In genomic region chr10:69278446-69278963, GRCh38 we compare ENCODE assay signal across 9 cellular contexts. TPM values are rescaled to one million over a fixed set of nuclear protein-coding genes. Genes with fewer than 3 reads are reported as not detected.
DNase-seq lines count a peak whose midpoint lies in the region; ATAC-seq and TF ChIP-seq lines count a peak whose summit lies in the region.
"Had no signal": no experiment of that assay in that cellular context is flagged by ENCODE, and none has a peak within 500 bp of the region (broad histone marks: within the 10 kb centered on the region; RNA-seq: fewer than 3 reads in every experiment).

Gene HK1 (plus strand): TSS chr10:69278496.

- no peaks in the 10 kb centered on the region for H3K79me1 ChIP-seq in H9 (ENCODE audit: insufficient read depth, low read depth, low read length, poor library complexity, severe bottlenecking)

- DNase-seq in H9: no peak
- no peak for DNase-seq in ascending aorta (ENCODE audit: low spot score in 2 of 2)
- DNase-seq in right atrium auricular region (ENCODE audit: low spot score): no peak
- no peak for DNase-seq in sigmoid colon
- no peak for DNase-seq in activated naive CD4-positive, alpha-beta T cell treated with anti-CD3 and anti-CD28 coated beads, Interleukin-2, amount 10 ng/mL, durations not matched to agents 7 days and 5 days
- no peak for DNase-seq in activated CD8-positive, alpha-beta memory T cell treated with anti-CD3 and anti-CD28 coated beads, Interleukin-2, amount 50 U/mL, for 48 hours
- DNase-seq: kidney glomerular epithelial cell had no signal

- H2AK5ac ChIP-seq in H9 (ENCODE audit: insufficient read length, low read length): no peak within 1 kb of the TSS

- no peak within 1 kb of the TSS for H4K91ac ChIP-seq in H9 (ENCODE audit: insufficient read length, low read depth, low read length)

- ATAC-seq in HG03135 (IDR thresholded peaks at IDR 0.05; ENCODE audit: unreplicated experiment) (no peak), GM21526 (IDR thresholded peaks at IDR 0.05; ENCODE audit: low FRiP score, unreplicated experiment) (no peak)

- no peak within 1 kb of the TSS for H3K9ac ChIP-seq in H9 (ENCODE audit: extremely low read depth, insufficient read length, low read length)

- H3K36me3 ChIP-seq in ascending aorta (no peaks in the 10 kb centered on the region), right atrium auricular region (no peaks in the 10 kb centered on the region), sigmoid colon (no peaks in the 10 kb centered on the region)

- no peaks in the 10 kb centered on the region for H3K36me3 Mint-ChIP-seq in H9 (ENCODE audit: insufficient read depth in 1 of 3, low read depth in 3 of 3)
- H3K36me3 Mint-ChIP-seq in activated naive CD4-positive, alpha-beta T cell treated with anti-CD3 and anti-CD28 coated beads, Interleukin-2, amount 10 ng/mL, durations not matched to agents 7 days and 5 days: no peaks in the 10 kb centered on the region

- CTCF ChIA-PET in activated naive CD4-positive, alpha-beta T cell treated with anti-CD3 and anti-CD28 coated beads, Interleukin-2, amount 10 ng/mL, durations not matched to agents 7 days and 5 days (lab: Charles Lee): interaction anchor here (0.6 to 1.2 kb wide), 3 partner anchors 13 to 114 kb away, joined by 3 read pairs; no protein-coding TSS in a partner anchor

- H3K4me1 ChIP-seq in H9 (ENCODE audit: insufficient read depth, low read length): peaks cover 4% of the 10 kb centered on the region; the same call in 1 of the 2 replicates
- H3K4me1 ChIP-seq in ascending aorta: peaks cover 4 to 5% of the 10 kb centered on the region in 2 donors
- peaks cover 0 to 24% of the 10 kb centered on the region in 2 donors for H3K4me1 ChIP-seq in right atrium auricular region
- H3K4me1 ChIP-seq in sigmoid colon: no peaks in the 10 kb centered on the region

- intact Hi-C loops in ascending aorta (cut with DNase I) (no loop called here), sigmoid colon (cut with DNase I) (no loop called here)

- H3K27ac ChIP-seq in H9 (ENCODE audit: insufficient read length, low read depth, low read length) (no peak within 1 kb of the TSS), ascending aorta (peak within 1 kb of the TSS; percentile 60 to 71), right atrium auricular region (peak within 1 kb of the TSS in 1 of 2 donors; percentile 58), sigmoid colon (no peak within 1 kb of the TSS)

- no peaks in the 10 kb centered on the region for H3K27me3 ChIP-seq in H9 (ENCODE audit: insufficient read depth, low read length)
- H3K27me3 ChIP-seq in ascending aorta: no peaks in the 10 kb centered on the region
- H3K27me3 ChIP-seq in right atrium auricular region: no peaks in the 10 kb centered on the region
- no peaks in the 10 kb centered on the region for H3K27me3 ChIP-seq in sigmoid colon

- peaks cover 15 to 16% of the 10 kb centered on the region in 2 experiments for H3K4me1 Mint-ChIP-seq in H9
- H3K4me1 Mint-ChIP-seq in activated naive CD4-positive, alpha-beta T cell treated with anti-CD3 and anti-CD28 coated beads, Interleukin-2, amount 10 ng/mL, durations not matched to agents 7 days and 5 days: no peaks in the 10 kb centered on the region

- H2AFZ ChIP-seq in H9 (ENCODE audit: low read length): peak within 1 kb of the TSS; percentile 51

- TF ChIP-seq CTCF in H9 (conservative IDR thresholded peaks at IDR 0.05) (no peak), ascending aorta (IDR thresholded peaks at IDR 0.05) (no peak), right atrium auricular region (IDR thresholded peaks at IDR 0.05) (no peak), sigmoid colon (IDR thresholded peaks at IDR 0.05) (no peak)

- no peak within 1 kb of the TSS for H4K5ac ChIP-seq in H9 (ENCODE audit: insufficient read length, low read depth, low read length)

- H3K27ac Mint-ChIP-seq in H9: peak within 1 kb of the TSS in 1 of 3 experiments; percentile 16; a peak in 3 of 7 replicates
- H3K27ac Mint-ChIP-seq in activated naive CD4-positive, alpha-beta T cell treated with anti-CD3 and anti-CD28 coated beads, Interleukin-2, amount 10 ng/mL, durations not matched to agents 7 days and 5 days: no peak within 1 kb of the TSS

- no peaks in the 10 kb centered on the region for H3K9me3 Mint-ChIP-seq in H9
- no peaks in the 10 kb centered on the region for H3K9me3 Mint-ChIP-seq in activated naive CD4-positive, alpha-beta T cell treated with anti-CD3 and anti-CD28 coated beads, Interleukin-2, amount 10 ng/mL, durations not matched to agents 7 days and 5 days

- H3K27me3 Mint-ChIP-seq in H9 (ENCODE audit: low read depth): peaks cover 8% of the 10 kb centered on the region
- H3K27me3 Mint-ChIP-seq in activated naive CD4-positive, alpha-beta T cell treated with anti-CD3 and anti-CD28 coated beads, Interleukin-2, amount 10 ng/mL, durations not matched to agents 7 days and 5 days: peaks cover 21% of the 10 kb centered on the region

- H3T11ph ChIP-seq in H9 (ENCODE audit: low read length): no peak within 1 kb of the TSS

- no peaks in the 10 kb centered on the region for H4K20me1 ChIP-seq in H9 (ENCODE audit: control insufficient read depth, insufficient read depth, insufficient read length)

- no peak for TF ChIP-seq POLR2A in sigmoid colon (IDR thresholded peaks at IDR 0.05)

- no peak within 1 kb of the TSS for H3K23ac ChIP-seq in H9 (ENCODE audit: insufficient read length, low read depth, low read length)

- H2BK12ac ChIP-seq in H9 (ENCODE audit: insufficient read length, low read depth, low read length): no peak within 1 kb of the TSS

- H3K18ac ChIP-seq in H9 (ENCODE audit: insufficient read length, low read depth, low read length): no peak within 1 kb of the TSS

- no peak for TF ChIP-seq EP300 in sigmoid colon (IDR thresholded peaks at IDR 0.05)

- WGBS in H9 (ENCODE audit: extremely low coverage, insufficient read length, low lambda C conversion rate): no CpG with 5 or more reads among the region's 11 CpGs
- WGBS in sigmoid colon, 2 donors: 67 to 87% methylated on average over 11 of the region's 11 CpGs

- no peak within 1 kb of the TSS for H3K4ac ChIP-seq in H9 (ENCODE audit: low read depth, low read length)

- peak within 1 kb of the TSS; percentile 73 for H3K14ac ChIP-seq in H9 (ENCODE audit: insufficient read depth, low read length)

- H3K4me3 Mint-ChIP-seq in H9: no peak within 1 kb of the TSS; a peak in 1 of 5 replicates
- H3K4me3 Mint-ChIP-seq in activated naive CD4-positive, alpha-beta T cell treated with anti-CD3 and anti-CD28 coated beads, Interleukin-2, amount 10 ng/mL, durations not matched to agents 7 days and 5 days: no peak within 1 kb of the TSS

- no peak within 1 kb of the TSS for H2BK5ac ChIP-seq in H9 (ENCODE audit: insufficient read length, low read length)

- no peaks in the 10 kb centered on the region for H3K79me2 ChIP-seq in H9 (ENCODE audit: insufficient read depth, low read length)

- H3K56ac ChIP-seq in H9 (ENCODE audit: insufficient read length, low read depth, low read length): no peak within 1 kb of the TSS

- H2BK15ac ChIP-seq in H9 (ENCODE audit: low read depth, low read length): no peak within 1 kb of the TSS

- H3K9me3 ChIP-seq in H9 (ENCODE audit: control insufficient read depth, low read depth, low read length): no peaks in the 10 kb centered on the region
- H3K9me3 ChIP-seq in ascending aorta: no peaks in the 10 kb centered on the region
- H3K9me3 ChIP-seq in right atrium auricular region: no peaks in the 10 kb centered on the region
- no peaks in the 10 kb centered on the region for H3K9me3 ChIP-seq in sigmoid colon

- H3K4me3 ChIP-seq in ascending aorta (no peak within 1 kb of the TSS), right atrium auricular region (no peak within 1 kb of the TSS), sigmoid colon (no peak within 1 kb of the TSS)

- H3K4me2 ChIP-seq in H9 (ENCODE audit: insufficient read depth, insufficient read length, low read length): no peak within 1 kb of the TSS

- H2BK20ac ChIP-seq in H9 (ENCODE audit: low read depth, low read length, poor library complexity, severe bottlenecking): no peak within 1 kb of the TSS

- H4K8ac ChIP-seq in H9 (replicated peaks; ENCODE audit: insufficient read length, low read depth, low read length): no peak within 1 kb of the TSS

- H2BK120ac ChIP-seq in H9 (ENCODE audit: low read depth, low read length, poor library complexity, severe bottlenecking): no peak within 1 kb of the TSS

- H3K23me2 ChIP-seq in H9 (ENCODE audit: insufficient read length, low read depth, low read length, poor library complexity, severe bottlenecking): no peaks in the 10 kb centered on the region

RNA-seq across cellular contexts. Expression of gene HK1, which starts in this region (rescaled TPM):
- 98.8 and 104 TPM in 2 replicates for total RNA-seq in H9 (2021)
- total RNA-seq in ascending aorta: 128 TPM
- total RNA-seq in right atrium auricular region: 100 to 1,000 TPM; 186 to 228 TPM
- total RNA-seq in sigmoid colon: 10 to 100 TPM; 60.7 to 74.9 (median 69.1) TPM
- 10 to 100 TPM; 23.4 to 65.8 (median 34.4) TPM for polyA plus RNA-seq in sigmoid colon

Comparison
In these comparisons a context has a peak if more than half of its experiments do, and no peak if none do; other contexts are left out.
1. H3K27ac ChIP-seq: peak in ascending aorta (2 of 2); none in H9 (single experiment) and sigmoid colon (0 of 4).